Comparison of ENCODE assay signal across 1 cellular context in the genomic region with DNA sequence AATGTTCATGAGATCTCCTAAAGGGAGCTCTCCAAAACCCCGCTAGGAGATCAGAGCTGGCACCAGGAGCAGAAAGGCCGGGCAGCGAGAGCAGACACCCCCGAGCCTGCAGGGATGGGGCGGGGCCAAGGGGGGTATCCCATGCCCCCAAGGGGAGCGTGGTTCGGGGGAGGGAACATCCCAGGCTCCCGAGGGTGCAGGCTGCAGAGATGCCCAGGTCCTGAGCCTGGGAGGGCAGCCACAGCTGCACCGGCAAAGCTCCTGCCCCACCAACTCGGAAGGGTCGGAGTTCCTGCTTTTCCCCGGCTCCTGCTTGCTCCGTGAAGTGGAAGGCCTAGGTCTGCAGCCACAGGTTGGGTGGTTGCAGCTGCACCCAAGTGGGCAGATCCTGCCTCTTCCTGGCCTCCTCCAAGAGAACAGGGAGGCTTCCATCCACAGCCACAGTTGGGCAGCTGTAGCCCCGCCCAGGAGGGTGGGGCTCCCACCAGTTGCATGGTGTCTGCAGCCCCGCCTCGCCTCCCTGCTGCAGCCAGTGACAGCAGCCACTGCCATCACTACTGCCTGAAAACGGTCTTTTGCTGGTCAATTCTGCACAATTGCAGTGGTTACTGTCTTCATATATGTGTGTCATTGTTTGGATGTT.
TF ChIP-seq lines count a peak whose summit lies in the region.

No MANE protein-coding gene starts in this region.

TF ChIP-seq in GM12878, 131 proteins besides CTCF, POLR2A, EP300 and RAD21:
- TF ChIP-seq, protein P1, sequence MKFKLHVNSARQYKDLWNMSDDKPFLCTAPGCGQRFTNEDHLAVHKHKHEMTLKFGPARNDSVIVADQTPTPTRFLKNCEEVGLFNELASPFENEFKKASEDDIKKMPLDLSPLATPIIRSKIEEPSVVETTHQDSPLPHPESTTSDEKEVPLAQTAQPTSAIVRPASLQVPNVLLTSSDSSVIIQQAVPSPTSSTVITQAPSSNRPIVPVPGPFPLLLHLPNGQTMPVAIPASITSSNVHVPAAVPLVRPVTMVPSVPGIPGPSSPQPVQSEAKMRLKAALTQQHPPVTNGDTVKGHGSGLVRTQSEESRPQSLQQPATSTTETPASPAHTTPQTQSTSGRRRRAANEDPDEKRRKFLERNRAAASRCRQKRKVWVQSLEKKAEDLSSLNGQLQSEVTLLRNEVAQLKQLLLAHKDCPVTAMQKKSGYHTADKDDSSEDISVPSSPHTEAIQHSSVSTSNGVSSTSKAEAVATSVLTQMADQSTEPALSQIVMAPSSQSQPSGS (IDR thresholded peaks at IDR 0.05; ENCODE audit: low read length) = no peak
- no peak for TF ChIP-seq SIX5 (IDR thresholded peaks at IDR 0.05; ENCODE audit: low read depth, low read length, severe bottlenecking)
- TF ChIP-seq, protein P2, sequence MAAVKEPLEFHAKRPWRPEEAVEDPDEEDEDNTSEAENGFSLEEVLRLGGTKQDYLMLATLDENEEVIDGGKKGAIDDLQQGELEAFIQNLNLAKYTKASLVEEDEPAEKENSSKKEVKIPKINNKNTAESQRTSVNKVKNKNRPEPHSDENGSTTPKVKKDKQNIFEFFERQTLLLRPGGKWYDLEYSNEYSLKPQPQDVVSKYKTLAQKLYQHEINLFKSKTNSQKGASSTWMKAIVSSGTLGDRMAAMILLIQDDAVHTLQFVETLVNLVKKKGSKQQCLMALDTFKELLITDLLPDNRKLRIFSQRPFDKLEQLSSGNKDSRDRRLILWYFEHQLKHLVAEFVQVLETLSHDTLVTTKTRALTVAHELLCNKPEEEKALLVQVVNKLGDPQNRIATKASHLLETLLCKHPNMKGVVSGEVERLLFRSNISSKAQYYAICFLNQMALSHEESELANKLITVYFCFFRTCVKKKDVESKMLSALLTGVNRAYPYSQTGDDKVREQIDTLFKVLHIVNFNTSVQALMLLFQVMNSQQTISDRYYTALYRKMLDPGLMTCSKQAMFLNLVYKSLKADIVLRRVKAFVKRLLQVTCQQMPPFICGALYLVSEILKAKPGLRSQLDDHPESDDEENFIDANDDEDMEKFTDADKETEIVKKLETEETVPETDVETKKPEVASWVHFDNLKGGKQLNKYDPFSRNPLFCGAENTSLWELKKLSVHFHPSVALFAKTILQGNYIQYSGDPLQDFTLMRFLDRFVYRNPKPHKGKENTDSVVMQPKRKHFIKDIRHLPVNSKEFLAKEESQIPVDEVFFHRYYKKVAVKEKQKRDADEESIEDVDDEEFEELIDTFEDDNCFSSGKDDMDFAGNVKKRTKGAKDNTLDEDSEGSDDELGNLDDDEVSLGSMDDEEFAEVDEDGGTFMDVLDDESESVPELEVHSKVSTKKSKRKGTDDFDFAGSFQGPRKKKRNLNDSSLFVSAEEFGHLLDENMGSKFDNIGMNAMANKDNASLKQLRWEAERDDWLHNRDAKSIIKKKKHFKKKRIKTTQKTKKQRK (IDR thresholded peaks at IDR 0.05; ENCODE audit: low read depth, low read length) = no peak
- no peak for TF ChIP-seq EGR1 (IDR thresholded peaks at IDR 0.05; ENCODE audit: borderline replicate concordance in 1 of 2, low read depth in 2 of 2, low read length in 2 of 2)
- no peak for TF ChIP-seq GABPA (IDR thresholded peaks at IDR 0.05; ENCODE audit: low read depth)
- no peak for TF ChIP-seq BMI1 (IDR thresholded peaks at IDR 0.05; ENCODE audit: borderline replicate concordance)
- TF ChIP-seq, protein P3, sequence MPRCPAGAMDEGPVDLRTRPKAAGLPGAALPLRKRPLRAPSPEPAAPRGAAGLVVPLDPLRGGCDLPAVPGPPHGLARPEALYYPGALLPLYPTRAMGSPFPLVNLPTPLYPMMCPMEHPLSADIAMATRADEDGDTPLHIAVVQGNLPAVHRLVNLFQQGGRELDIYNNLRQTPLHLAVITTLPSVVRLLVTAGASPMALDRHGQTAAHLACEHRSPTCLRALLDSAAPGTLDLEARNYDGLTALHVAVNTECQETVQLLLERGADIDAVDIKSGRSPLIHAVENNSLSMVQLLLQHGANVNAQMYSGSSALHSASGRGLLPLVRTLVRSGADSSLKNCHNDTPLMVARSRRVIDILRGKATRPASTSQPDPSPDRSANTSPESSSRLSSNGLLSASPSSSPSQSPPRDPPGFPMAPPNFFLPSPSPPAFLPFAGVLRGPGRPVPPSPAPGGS (IDR thresholded peaks at IDR 0.05; ENCODE audit: borderline replicate concordance, insufficient read depth, low read depth, low read length, poor library complexity, severe bottlenecking) = no peak
- no peak for TF ChIP-seq MYB (IDR thresholded peaks at IDR 0.05; ENCODE audit: borderline replicate concordance, low read depth, low read length)
- TF ChIP-seq, protein P4, sequence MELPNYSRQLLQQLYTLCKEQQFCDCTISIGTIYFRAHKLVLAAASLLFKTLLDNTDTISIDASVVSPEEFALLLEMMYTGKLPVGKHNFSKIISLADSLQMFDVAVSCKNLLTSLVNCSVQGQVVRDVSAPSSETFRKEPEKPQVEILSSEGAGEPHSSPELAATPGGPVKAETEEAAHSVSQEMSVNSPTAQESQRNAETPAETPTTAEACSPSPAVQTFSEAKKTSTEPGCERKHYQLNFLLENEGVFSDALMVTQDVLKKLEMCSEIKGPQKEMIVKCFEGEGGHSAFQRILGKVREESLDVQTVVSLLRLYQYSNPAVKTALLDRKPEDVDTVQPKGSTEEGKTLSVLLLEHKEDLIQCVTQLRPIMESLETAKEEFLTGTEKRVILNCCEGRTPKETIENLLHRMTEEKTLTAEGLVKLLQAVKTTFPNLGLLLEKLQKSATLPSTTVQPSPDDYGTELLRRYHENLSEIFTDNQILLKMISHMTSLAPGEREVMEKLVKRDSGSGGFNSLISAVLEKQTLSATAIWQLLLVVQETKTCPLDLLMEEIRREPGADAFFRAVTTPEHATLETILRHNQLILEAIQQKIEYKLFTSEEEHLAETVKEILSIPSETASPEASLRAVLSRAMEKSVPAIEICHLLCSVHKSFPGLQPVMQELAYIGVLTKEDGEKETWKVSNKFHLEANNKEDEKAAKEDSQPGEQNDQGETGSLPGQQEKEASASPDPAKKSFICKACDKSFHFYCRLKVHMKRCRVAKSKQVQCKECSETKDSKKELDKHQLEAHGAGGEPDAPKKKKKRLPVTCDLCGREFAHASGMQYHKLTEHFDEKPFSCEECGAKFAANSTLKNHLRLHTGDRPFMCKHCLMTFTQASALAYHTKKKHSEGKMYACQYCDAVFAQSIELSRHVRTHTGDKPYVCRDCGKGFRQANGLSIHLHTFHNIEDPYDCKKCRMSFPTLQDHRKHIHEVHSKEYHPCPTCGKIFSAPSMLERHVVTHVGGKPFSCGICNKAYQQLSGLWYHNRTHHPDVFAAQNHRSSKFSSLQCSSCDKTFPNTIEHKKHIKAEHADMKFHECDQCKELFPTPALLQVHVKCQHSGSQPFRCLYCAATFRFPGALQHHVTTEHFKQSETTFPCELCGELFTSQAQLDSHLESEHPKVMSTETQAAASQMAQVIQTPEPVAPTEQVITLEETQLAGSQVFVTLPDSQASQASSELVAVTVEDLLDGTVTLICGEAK (IDR thresholded peaks at IDR 0.05; ENCODE audit: borderline replicate concordance) = no peak
- TF ChIP-seq SMC3 (IDR thresholded peaks at IDR 0.05; ENCODE audit: borderline replicate concordance, low read length) = no peak
- TF ChIP-seq CEBPB (IDR thresholded peaks at IDR 0.05; ENCODE audit: borderline replicate concordance in 1 of 2, low read depth in 2 of 2, low read length in 2 of 2) = no peak
- TF ChIP-seq JUND (IDR thresholded peaks at IDR 0.05; ENCODE audit: low read depth, low read length) = no peak
- TF ChIP-seq NR2F1 (conservative IDR thresholded peaks at IDR 0.05) = no peak
- TF ChIP-seq KDM1A (IDR thresholded peaks at IDR 0.05; ENCODE audit: borderline replicate concordance) = no peak
- TF ChIP-seq ESRRA (IDR thresholded peaks at IDR 0.05; ENCODE audit: low read length) = no peak
- TF ChIP-seq CHD2 (IDR thresholded peaks at IDR 0.05; ENCODE audit: borderline replicate concordance, low read depth, low read length) = no peak
TF ChIP-seq in GM12878: peak in this region for 0.
